In genomic region chr19:8575467-8575997, GRCh38 we compare ENCODE assay signal across 8 cellular contexts. TPM values are rescaled to one million over a fixed set of nuclear protein-coding genes. Genes with fewer than 3 reads are reported as not detected.
DNase-seq lines count a peak whose midpoint lies in the region; ATAC-seq and TF ChIP-seq lines count a peak whose summit lies in the region.

No MANE protein-coding gene starts in this region.

- ATAC-seq in GM18873 (IDR thresholded peaks at IDR 0.05; ENCODE audit: low FRiP score, unreplicated experiment): no peak
- no peak for ATAC-seq in HG03025 (IDR thresholded peaks at IDR 0.05; ENCODE audit: low FRiP score, unreplicated experiment)
- ATAC-seq in GM18868 (IDR thresholded peaks at IDR 0.05; ENCODE audit: unreplicated experiment): no peak

- peak overlapping the region; percentile 15 to 60 (median 38) for H3K4me3 ChIP-seq in esophagus squamous epithelium

- no peaks in the 10 kb centered on the region for H3K9me3 ChIP-seq in esophagus squamous epithelium

- TF ChIP-seq CTCF in esophagus squamous epithelium (IDR thresholded peaks at IDR 0.05): no peak

- no peaks in the 10 kb centered on the region for H3K36me3 ChIP-seq in esophagus squamous epithelium

- H3K4me1 ChIP-seq in esophagus squamous epithelium: peaks cover 9 to 62% (median 9%) of the 10 kb centered on the region in 3 donors

- 31 to 35% methylated on average over 10 of the region's 10 CpGs for WGBS in esophagus squamous epithelium, 2 donors

- peak overlapping the region in 1 of 4 donors; percentile 73 for H3K27ac ChIP-seq in esophagus squamous epithelium

- peak; percentile 27 for DNase-seq in NCI-H2227 (lab: John Stamatoyannopoulos, UW; ENCODE audit: unreplicated experiment)
- DNase-seq in NCI-H2227 treated with DMSO at 0.1 percent for 48 hours (lab: John Stamatoyannopoulos, UW): no peak
- peak; percentile 43 for DNase-seq in activated CD4-positive, alpha-beta T cell treated with anti-CD3 and anti-CD28 coated beads for 48 hours
- DNase-seq in esophagus squamous epithelium (lab: John Stamatoyannopoulos, UW): no peak
- DNase-seq in stimulated activated naive CD4-positive, alpha-beta T cell treated with Interleukin-2 at 50 U/mL for 16 hours (lab: John Stamatoyannopoulos, UW): peak; percentile 46

- H3K27me3 ChIP-seq in esophagus squamous epithelium: peaks cover 0 to 28% (median 0%) of the 10 kb centered on the region in 4 donors

- intact Hi-C loops in esophagus squamous epithelium (cut with DNase I): no loop called here

- peak in 1 of 4 donors; percentile 21 for TF ChIP-seq POLR2A in esophagus squamous epithelium (IDR thresholded peaks at IDR 0.05)

RNA-seq across cellular contexts. Expression of gene MYO1F, which starts 1.7 kb away (rescaled TPM):
- total RNA-seq in esophagus squamous epithelium: 10 to 100 TPM in 2 of 4 donors, 1 to 10 TPM in 2; 1.6 to 14.3 (median 8.5) TPM

RNA-seq across cellular contexts. Expression of gene ADAMTS10, which starts 35.0 kb away (rescaled TPM):
- total RNA-seq in esophagus squamous epithelium: 1 to 10 TPM; 2.0 to 8.8 (median 3.6) TPM

RNA-seq across cellular contexts. Expression of gene NFILZ, which starts 54.9 kb away (rescaled TPM):
- total RNA-seq in esophagus squamous epithelium: not detected

Comparison
In these comparisons a context has a peak if more than half of its experiments do, and no peak if none do; other contexts are left out.
1. DNase-seq: peak in NCI-H2227 (single experiment), activated CD4-positive, alpha-beta T cell treated with anti-CD3 and anti-CD28 coated beads for 48 hours (single experiment) and stimulated activated naive CD4-positive, alpha-beta T cell treated with Interleukin-2 at 50 U/mL for 16 hours (single experiment); none in NCI-H2227 treated with DMSO at 0.1 percent for 48 hours (single experiment) and esophagus squamous epithelium (single experiment).